In genomic region chr20:17964073-17964472, GRCh38 we compare ENCODE assay signal across 1 cellular context.
TF ChIP-seq lines count a peak whose summit lies in the region.

No MANE protein-coding gene starts in this region.

TF ChIP-seq in IMR-90, 13 proteins besides CTCF, POLR2A, EP300 and RAD21 (continued from another document):
- TF ChIP-seq MXI1 (IDR thresholded peaks at IDR 0.05; ENCODE audit: borderline replicate concordance, low read depth, low read length) (no peak), USF2 (IDR thresholded peaks at IDR 0.05; ENCODE audit: low read depth, low read length) (no peak), RFX5 (IDR thresholded peaks at IDR 0.05; ENCODE audit: low read depth, low read length) (no peak), BHLHE40 (IDR thresholded peaks at IDR 0.05; ENCODE audit: low read depth, low read length) (no peak), FOS (IDR thresholded peaks at IDR 0.05; ENCODE audit: low read depth, low read length) (no peak), CHD1 (IDR thresholded peaks at IDR 0.05; ENCODE audit: low read depth, low read length) (no peak), RCOR1 (IDR thresholded peaks at IDR 0.05; ENCODE audit: insufficient replicate concordance, low read length) (no peak), NFE2L2 (IDR thresholded peaks at IDR 0.05; ENCODE audit: low read depth, low read length) (no peak), SMC3 (IDR thresholded peaks at IDR 0.05; ENCODE audit: low read depth, low read length) (no peak), MAFK (IDR thresholded peaks at IDR 0.05; ENCODE audit: low read depth, low read length) (no peak), MAZ (IDR thresholded peaks at IDR 0.05; ENCODE audit: borderline replicate concordance, low read depth, low read length) (no peak), ELK1 (IDR thresholded peaks at IDR 0.05; ENCODE audit: borderline replicate concordance, low read depth, low read length) (no peak)
